Comparison of ENCODE assay signal across 1 cellular context in genomic region chr3:9915252-9916141, GRCh38.
TF ChIP-seq lines count a peak whose summit lies in the region.

No MANE protein-coding gene starts in this region.

TF ChIP-seq in HepG2, 621 proteins besides CTCF, POLR2A, EP300 and RAD21 (continued from another document and continues in another):
- TF ChIP-seq ZHX1 (CRISPR knock-in tag; IDR thresholded peaks at IDR 0.05; ENCODE audit: low read depth) (peak; percentile 29; the same call in 1 of the 2 replicates), ZBTB26 (CRISPR knock-in tag; IDR thresholded peaks at IDR 0.05; ENCODE audit: borderline replicate concordance) (0 out of 2 replicates have a peak, but pooled peaks have one; percentile 41), NCOA2 (CRISPR knock-in tag; IDR thresholded peaks at IDR 0.05) (peak; percentile 40; the same call in 1 of the 2 replicates), ZNF7 (CRISPR knock-in tag; IDR thresholded peaks at IDR 0.05) (no peak), TOPORS (CRISPR knock-in tag; IDR thresholded peaks at IDR 0.05) (peak; percentile 58; the same call in 1 of the 2 replicates), JDP2 (CRISPR knock-in tag; IDR thresholded peaks at IDR 0.05; ENCODE audit: borderline replicate concordance) (0 out of 2 replicates have a peak, but pooled peaks have one; percentile 7), ZNF44 (CRISPR knock-in tag; IDR thresholded peaks at IDR 0.05) (no peak), PRDM15 (CRISPR knock-in tag; IDR thresholded peaks at IDR 0.05) (peak; percentile 56; the same call in 1 of the 2 replicates), REPIN1 (CRISPR knock-in tag; IDR thresholded peaks at IDR 0.05; ENCODE audit: borderline replicate concordance, low read depth) (peak; percentile 57; the same call in 1 of the 2 replicates), UBTF (CRISPR knock-in tag; IDR thresholded peaks at IDR 0.05) (peak; percentile 84), NR2F6 (IDR thresholded peaks at IDR 0.05) (no peak), NR2F6 (CRISPR knock-in tag; IDR thresholded peaks at IDR 0.05) (peak; percentile 33; the same call in 1 of the 2 replicates), MXD4 (CRISPR knock-in tag; IDR thresholded peaks at IDR 0.05) (peak; percentile 62), BRD4 (CRISPR knock-in tag; IDR thresholded peaks at IDR 0.05) (peak; percentile 28; the same call in 1 of the 2 replicates), ELF1 (CRISPR knock-in tag; IDR thresholded peaks at IDR 0.05) (peak; percentile 72), ZNF431 (CRISPR knock-in tag; IDR thresholded peaks at IDR 0.05; ENCODE audit: borderline replicate concordance, low read depth) (peak; percentile 60; the same call in 1 of the 2 replicates), PHF5A (CRISPR knock-in tag; IDR thresholded peaks at IDR 0.05; ENCODE audit: low read depth, unreplicated experiment) (peak; percentile 18), SPEN (CRISPR knock-in tag; IDR thresholded peaks at IDR 0.05; ENCODE audit: low read depth) (peak; percentile 17; the same call in 1 of the 2 replicates), IRF9 (CRISPR knock-in tag; IDR thresholded peaks at IDR 0.05; ENCODE audit: borderline replicate concordance) (peak; percentile 55; the same call in 1 of the 2 replicates), MAX (IDR thresholded peaks at IDR 0.05) (peak; percentile 98), ZNF563 (CRISPR knock-in tag; IDR thresholded peaks at IDR 0.05) (peak; percentile 93), MAF1 (CRISPR knock-in tag; IDR thresholded peaks at IDR 0.05; ENCODE audit: borderline replicate concordance) (no peak), PRMT3 (CRISPR knock-in tag; IDR thresholded peaks at IDR 0.05; ENCODE audit: borderline replicate concordance, low read depth) (peak; percentile 71; the same call in 1 of the 2 replicates), MED1 (CRISPR knock-in tag; IDR thresholded peaks at IDR 0.05) (0 out of 2 replicates have a peak, but pooled peaks have one; percentile 32), HCFC1 (IDR thresholded peaks at IDR 0.05; ENCODE audit: low read depth, low read length) (no peak), ZNF263 (CRISPR knock-in tag; IDR thresholded peaks at IDR 0.05) (peak; percentile 90), CBX5 (CRISPR knock-in tag; IDR thresholded peaks at IDR 0.05; ENCODE audit: borderline replicate concordance) (0 out of 2 replicates have a peak, but pooled peaks have one; percentile 19), ZSCAN9 (CRISPR knock-in tag; IDR thresholded peaks at IDR 0.05; ENCODE audit: borderline replicate concordance) (peak; percentile 47; the same call in 1 of the 2 replicates), FOXA1 (IDR thresholded peaks at IDR 0.05) (no peak), FOXA1 (CRISPR knock-in tag; IDR thresholded peaks at IDR 0.05) (0 out of 2 replicates have a peak, but pooled peaks have one; percentile 19), E2F5 (CRISPR knock-in tag; conservative IDR thresholded peaks at IDR 0.05) (peak; percentile 66; the same call in 1 of the 2 replicates), DRAP1 (CRISPR knock-in tag; IDR thresholded peaks at IDR 0.05) (peak; percentile 37; the same call in 1 of the 2 replicates), ERF (CRISPR knock-in tag; IDR thresholded peaks at IDR 0.05) (peak; percentile 62), SAP130 (CRISPR knock-in tag; IDR thresholded peaks at IDR 0.05; ENCODE audit: low read depth) (peak; percentile 52), CENPBD1 (CRISPR knock-in tag; IDR thresholded peaks at IDR 0.05; ENCODE audit: borderline replicate concordance, low read depth) (no peak; the same call in 1 of the 2 replicates), RNF2 (conservative IDR thresholded peaks at IDR 0.05; ENCODE audit: low read depth) (peak; percentile 84), FOXC1 (CRISPR knock-in tag; IDR thresholded peaks at IDR 0.05; ENCODE audit: borderline replicate concordance) (peak; percentile 10; the same call in 1 of the 2 replicates), ZGPAT (CRISPR knock-in tag; IDR thresholded peaks at IDR 0.05) (peak; percentile 41; the same call in 1 of the 2 replicates), ZNF460 (CRISPR knock-in tag; IDR thresholded peaks at IDR 0.05; ENCODE audit: borderline replicate concordance) (no peak), ZBTB44 (CRISPR knock-in tag; IDR thresholded peaks at IDR 0.05) (0 out of 2 replicates have a peak, but pooled peaks have one; percentile 82), ZNF510 (CRISPR knock-in tag; IDR thresholded peaks at IDR 0.05; ENCODE audit: low read depth) (no peak), SAFB2 (CRISPR knock-in tag; IDR thresholded peaks at IDR 0.05; ENCODE audit: borderline replicate concordance, low read depth) (peak; percentile 69; the same call in 1 of the 2 replicates), GABPB1 (CRISPR knock-in tag; IDR thresholded peaks at IDR 0.05) (peak; percentile 83)
